ENCODE assay signal across 8 cellular contexts in genomic region chr1:214281902-214282695, GRCh38. TPM values are rescaled to one million over a fixed set of nuclear protein-coding genes. Genes with fewer than 3 reads are reported as not detected.
DNase-seq lines count a peak whose midpoint lies in the region; FAIRE-seq and TF ChIP-seq lines count a peak whose summit lies in the region.

No MANE protein-coding gene starts in this region.

- H3K9me3 ChIP-seq in liver (ENCODE audit: control insufficient read depth in 4 of 4, low read length in 3 of 4) (no peaks in the 10 kb centered on the region), transverse colon (no peaks in the 10 kb centered on the region)

- in situ Hi-C loops in transverse colon (cut with MboI; ENCODE audit: low pct_ligation_motif_present in 1 of 4, low pct_unique_long_range_greater_than_20kb in 1 of 4, low sequenced_read_pairs in 3 of 4): no loop called here

- TF ChIP-seq CTCF in liver (IDR thresholded peaks at IDR 0.05; ENCODE audit: low read depth, low read length, missing input control): no peak
- no peak for TF ChIP-seq CTCF in transverse colon (IDR thresholded peaks at IDR 0.05)

- no peaks in the 10 kb centered on the region for H3K27me3 ChIP-seq in liver (ENCODE audit: control insufficient read depth in 4 of 4, insufficient read depth in 4 of 4, low read length in 3 of 4)
- no peaks in the 10 kb centered on the region for H3K27me3 ChIP-seq in transverse colon

- H3K36me3 ChIP-seq in liver (ENCODE audit: control insufficient read depth in 4 of 4, insufficient read depth in 3 of 4, low read depth in 1 of 4, low read length in 3 of 4) (no peaks in the 10 kb centered on the region), transverse colon (no peaks in the 10 kb centered on the region)

- WGBS in liver: 21% methylated on average over 9 of the region's 9 CpGs
- WGBS in transverse colon (ENCODE audit: low coverage in 1 of 2), 2 donors: 27 to 33% methylated on average over 2 to 9 of the region's 9 CpGs

- no peak for TF ChIP-seq POLR2A in transverse colon (IDR thresholded peaks at IDR 0.05)

- TF ChIP-seq RAD21 in liver (IDR thresholded peaks at IDR 0.05): no peak

- TF ChIP-seq EP300 in transverse colon (IDR thresholded peaks at IDR 0.05; ENCODE audit: low read depth): no peak

- peak overlapping the region; percentile 95 to 96 for H3K27ac ChIP-seq in liver (ENCODE audit: low read depth in 1 of 2, low read length in 2 of 2)
- H3K27ac ChIP-seq in transverse colon: peak overlapping the region; percentile 91 to 97 (median 95)

- DNase-seq in Ammon's horn (ENCODE audit: low spot score) (peak; percentile 9), GM19239 (ENCODE audit: insufficient read length, low spot score) (no peak), NCI-H748 (lab: John Stamatoyannopoulos, UW; ENCODE audit: unreplicated experiment) (peak; percentile 41), cerebellar cortex (ENCODE audit: low spot score) (peak; percentile 31), transverse colon (peak; percentile 52), ureter (ENCODE audit: low spot score) (no peak), cortex of kidney (lab: John Stamatoyannopoulos, UW) (no peak)

- intact Hi-C loops in transverse colon (cut with DNase I; ENCODE audit: low total_unique reads): no loop called here

- peak overlapping the region; percentile 57 to 83 for H3K9ac ChIP-seq in liver (ENCODE audit: low read depth in 1 of 2, low read length in 2 of 2)

- FAIRE-seq in GM19239 (lab: Jason Lieb, UNC): peak; percentile 76

- H3K4me1 ChIP-seq in liver (ENCODE audit: control insufficient read depth in 4 of 4, insufficient read depth in 4 of 4, low read length in 3 of 4) (peaks cover 0 to 24% (median 14%) of the 10 kb centered on the region in 4 donors), transverse colon (peaks cover 6 to 18% (median 11%) of the 10 kb centered on the region in 4 donors)

- peak overlapping the region; percentile 82 to 94 (median 92) for H3K4me3 ChIP-seq in liver (ENCODE audit: low read depth in 1 of 3, low read length in 3 of 3)
- peak overlapping the region; percentile 79 to 99 (median 92) for H3K4me3 ChIP-seq in transverse colon

TF ChIP-seq in liver, 16 proteins besides CTCF, POLR2A, EP300 and RAD21:
- TF ChIP-seq MAX (IDR thresholded peaks at IDR 0.05) (peak; percentile 52), YY1 (IDR thresholded peaks at IDR 0.05) (peak; percentile 72), FOXA1 (IDR thresholded peaks at IDR 0.05) (no peak), RXRA (IDR thresholded peaks at IDR 0.05) (no peak), ZBTB33 (IDR thresholded peaks at IDR 0.05) (no peak), JUND (IDR thresholded peaks at IDR 0.05) (peak in 1 of 2 donors; percentile 13), GABPA (IDR thresholded peaks at IDR 0.05 in 1 of 2, conservative IDR thresholded peaks at IDR 0.05 in 1 of 2) (no peak)

RNA-seq across cellular contexts. Expression of gene SMYD2, which starts 1.1 kb away (rescaled TPM):
- total RNA-seq in liver (10 to 100 TPM; 11.9 to 20.2 TPM), transverse colon (10 to 100 TPM in 3 of 4 donors, 1 to 10 TPM in 1; 8.6 to 21.8 (median 20.9) TPM), ureter (48.8 TPM)
- polyA plus RNA-seq in liver: 10 to 100 TPM; 14.6 to 19.7 TPM

Comparison
In these comparisons a context has a peak if more than half of its experiments do, and no peak if none do; other contexts are left out.
1. DNase-seq: peak in Ammon's horn (single experiment), NCI-H748 (single experiment), cerebellar cortex (single experiment) and transverse colon (single experiment); none in GM19239 (single experiment), ureter (single experiment) and cortex of kidney (single experiment).